8 cellular contexts compared by ENCODE assay signal in the genomic region with DNA sequence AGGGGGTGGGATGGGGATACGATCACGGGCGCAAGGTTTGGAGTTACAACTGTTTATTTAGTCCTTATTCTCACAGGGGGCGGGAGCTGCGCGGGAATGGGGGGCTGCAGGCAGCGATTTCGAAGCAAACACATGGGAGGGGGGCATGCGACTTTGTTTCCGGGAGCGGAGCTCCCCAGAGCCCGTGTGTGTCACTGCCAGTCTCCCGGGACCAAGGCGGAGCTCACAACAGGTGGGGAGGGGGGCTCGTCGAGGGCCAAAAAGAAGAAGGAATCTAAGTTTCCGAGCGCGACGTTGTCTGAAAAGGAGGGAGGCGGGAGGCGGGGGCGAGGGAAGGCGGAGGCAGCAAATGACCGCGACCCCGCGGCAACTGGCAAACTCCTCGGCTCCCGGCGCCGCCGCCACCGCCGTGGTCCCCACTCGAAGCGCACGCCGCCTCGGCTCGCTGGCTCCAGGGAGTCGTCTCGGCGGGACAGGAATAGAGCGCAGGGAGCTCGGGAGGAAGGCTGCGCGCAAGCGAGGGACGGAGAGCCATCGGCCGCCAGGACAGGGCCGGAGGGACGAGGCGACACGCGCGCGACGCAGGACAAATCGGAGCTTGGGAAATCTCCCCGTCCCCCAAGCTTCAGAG. TPM values are rescaled to one million over a fixed set of nuclear protein-coding genes. Genes with fewer than 3 reads are reported as not detected.
DNase-seq lines count a peak whose midpoint lies in the region; ATAC-seq and TF ChIP-seq lines count a peak whose summit lies in the region.

No MANE protein-coding gene starts in this region.

- no peaks in the 10 kb centered on the region for H3K36me3 ChIP-seq in Loucy (ENCODE audit: insufficient read depth, low read length)
- H3K36me3 ChIP-seq in kidney epithelial cell (ENCODE audit: control insufficient read depth, insufficient read depth, low read length), result no peaks in the 10 kb centered on the region

- H3K4me3 Mint-ChIP-seq in activated B cell treated with CpG ODN at 0.5 μM for 24 hours (peak overlapping the region; percentile 92), chondrocyte (ENCODE audit: unreplicated experiment) (peak overlapping the region; percentile 84)

- peak overlapping the region; percentile 84 for H2AFZ ChIP-seq in Loucy (ENCODE audit: low read length)

- peaks cover 64% of the 10 kb centered on the region for H3K4me1 ChIP-seq in Loucy (ENCODE audit: insufficient read depth, low read length, poor library complexity, severe bottlenecking)

- H3K36me3 Mint-ChIP-seq in activated B cell treated with CpG ODN at 0.5 μM for 24 hours (ENCODE audit: low read depth) (peaks cover 25% of the 10 kb centered on the region), chondrocyte (ENCODE audit: low read depth) (peaks cover 6% of the 10 kb centered on the region)

- no peaks in the 10 kb centered on the region for H3K9me2 ChIP-seq in Loucy (replicated peaks; ENCODE audit: low read depth, low read length)

- H3K79me2 ChIP-seq in Loucy (ENCODE audit: insufficient read depth, low read length), result peaks cover 65% of the 10 kb centered on the region

- H3K27me3 Mint-ChIP-seq in activated B cell treated with CpG ODN at 0.5 μM for 24 hours, result no peaks in the 10 kb centered on the region
- H3K27me3 Mint-ChIP-seq in chondrocyte (ENCODE audit: low read depth), result no peaks in the 10 kb centered on the region

- H3K9me3 ChIP-seq in Loucy (ENCODE audit: insufficient read depth, low read depth, low read length), result no peaks in the 10 kb centered on the region

- H3F3A ChIP-seq in Loucy (ENCODE audit: low read depth), result peaks cover 22% of the 10 kb centered on the region

- CTCF ChIA-PET in activated B cell treated with CpG ODN at 0.5 μM for 24 hours (lab: Charles Lee), result interaction anchor here (0.5 to 1.7 kb wide), 4 partner anchors 71 to 530 kb away, joined by 3 to 4 read pairs (median 4); no protein-coding TSS in a partner anchor

- H3K9me3 Mint-ChIP-seq in activated B cell treated with CpG ODN at 0.5 μM for 24 hours (no peaks in the 10 kb centered on the region), chondrocyte (ENCODE audit: low read depth) (no peaks in the 10 kb centered on the region)

- H3K4me2 ChIP-seq in Loucy (ENCODE audit: low read depth, low read length, poor library complexity, severe bottlenecking), result peak overlapping the region; percentile 98

- H3K9ac ChIP-seq in Loucy (ENCODE audit: low read depth, low read length, poor library complexity, severe bottlenecking), result peak overlapping the region; percentile 98

- ATAC-seq in activated B cell treated with CpG ODN at 0.5 μM for 24 hours (ENCODE audit: low read depth) (peak; percentile 51), HG02852 (IDR thresholded peaks at IDR 0.05; ENCODE audit: unreplicated experiment) (no peak)

- H3K27ac Mint-ChIP-seq in activated B cell treated with CpG ODN at 0.5 μM for 24 hours (peak overlapping the region; percentile 93), chondrocyte (ENCODE audit: unreplicated experiment) (peak overlapping the region; percentile 99)

- intact Hi-C loops in activated B cell treated with CpG ODN at 0.5 μM for 24 hours (cut with micrococcal nuclease), result loop anchor here (1.0 to 10.0 kb wide), 7 partner anchors 18 to 807 kb away; no protein-coding TSS in a partner anchor

- peak in 11 of 14 donors; percentile 36 to 73 (median 57) for DNase-seq in C1 segment of cervical spinal cord (lab: John Stamatoyannopoulos, UW)
- DNase-seq in activated B cell treated with CpG ODN at 0.5 μM for 24 hours, result peak; percentile 72
- DNase-seq in chondrocyte (ENCODE audit: low spot score), result peak; percentile 88
- no peak for DNase-seq in kidney epithelial cell (ENCODE audit: low read depth)
- peak; percentile 34 to 49 for DNase-seq in stimulated activated CD4-positive, alpha-beta T cell treated with anti-CD3 and anti-CD28 coated beads, Interleukin-12 subunit alpha, Interleukin-12 subunit beta, amount 100 ng/mL, for 24 hours (ENCODE audit: low read depth in 2 of 2)
- no peak for DNase-seq in NCI-H2029 (lab: John Stamatoyannopoulos, UW)

- H3K4me3 ChIP-seq in Loucy (ENCODE audit: low read length, poor library complexity, severe bottlenecking) (peak overlapping the region; percentile 94), kidney epithelial cell (ENCODE audit: low read depth, low read length) (peak overlapping the region; percentile 61)

- H3K4me1 Mint-ChIP-seq in activated B cell treated with CpG ODN at 0.5 μM for 24 hours, result peaks cover 68% of the 10 kb centered on the region
- peaks cover 58% of the 10 kb centered on the region for H3K4me1 Mint-ChIP-seq in chondrocyte (ENCODE audit: low read depth)

- TF ChIP-seq CTCF in Loucy (conservative IDR thresholded peaks at IDR 0.05; ENCODE audit: low read length) (no peak), activated B cell treated with CpG ODN at 0.5 μM for 24 hours (IDR thresholded peaks at IDR 0.05) (no peak), chondrocyte (IDR thresholded peaks at IDR 0.05) (no peak), kidney epithelial cell (IDR thresholded peaks at IDR 0.05; ENCODE audit: insufficient read depth, low read length, poor library complexity, severe bottlenecking) (no peak)

- POLR2A ChIA-PET in activated B cell treated with CpG ODN at 0.5 μM for 24 hours (lab: Charles Lee), result interaction anchor here (0.6 to 6.0 kb wide), 46 partner anchors 10 to 1031 kb away, joined by 3 to 103 read pairs (median 6); no protein-coding TSS in a partner anchor

- H3K27me3 ChIP-seq in Loucy (ENCODE audit: insufficient read depth, low read length, poor library complexity, severe bottlenecking), result no peaks in the 10 kb centered on the region
- no peaks in the 10 kb centered on the region for H3K27me3 ChIP-seq in kidney epithelial cell (ENCODE audit: control insufficient read depth, insufficient read depth, low read length)

- H4K20me1 ChIP-seq in Loucy (ENCODE audit: insufficient read depth, low read length, poor library complexity, severe bottlenecking), result peaks cover 32% of the 10 kb centered on the region

RNA-seq across cellular contexts. Expression of a gene that starts 1.4 kb away (rescaled TPM):
- total RNA-seq in activated B cell treated with CpG ODN at 0.5 μM for 24 hours (491 and 563 TPM in 2 replicates), chondrocyte (206 to 249 TPM (median 220 TPM) in 3 replicates), kidney epithelial cell (71.3 and 75.0 TPM in 2 replicates)

Comparison
In these comparisons a context has a peak if more than half of its experiments do, and no peak if none do; other contexts are left out.
1. DNase-seq: peak in C1 segment of cervical spinal cord (11 of 14), activated B cell treated with CpG ODN at 0.5 μM for 24 hours (single experiment), chondrocyte (single experiment) and stimulated activated CD4-positive, alpha-beta T cell treated with anti-CD3 and anti-CD28 coated beads, Interleukin-12 subunit alpha, Interleukin-12 subunit beta, amount 100 ng/mL, for 24 hours (2 of 2); none in kidney epithelial cell (single experiment) and NCI-H2029 (single experiment).